In genomic region chr17:48729335-48730239, GRCh38 we compare ENCODE assay signal across 10 cellular contexts. TPM values are rescaled to one million over a fixed set of nuclear protein-coding genes. Genes with fewer than 3 reads are reported as not detected.
DNase-seq lines count a peak whose midpoint lies in the region; FAIRE-seq and TF ChIP-seq lines count a peak whose summit lies in the region.
"Had no signal": no experiment of that assay in that cellular context is flagged by ENCODE, and none has a peak within 500 bp of the region (broad histone marks: within the 10 kb centered on the region; RNA-seq: fewer than 3 reads in every experiment).

No MANE protein-coding gene starts in this region.

- no peak overlapping the region for H3K27ac Mint-ChIP-seq in osteocyte (ENCODE audit: unreplicated experiment)

- peaks cover 20% of the 10 kb centered on the region for H3K4me1 Mint-ChIP-seq in osteocyte (ENCODE audit: unreplicated experiment)

- peaks cover 0 to 59% (median 31%) of the 10 kb centered on the region in 6 donors for H3K4me1 ChIP-seq in spleen

- no peaks in the 10 kb centered on the region for H3K9me3 Mint-ChIP-seq in osteocyte (ENCODE audit: unreplicated experiment)

- peak overlapping the region; percentile 56; the same call in 1 of the 2 replicates for H3K4me3 ChIP-seq in Jurkat, Clone E6-1 (ENCODE audit: low read length)
- H3K4me3 ChIP-seq in coronary artery (peak overlapping the region; percentile 44), spleen (peak overlapping the region in 1 of 8 donors; percentile 52)

- peak overlapping the region; percentile 54 for H3K4me3 Mint-ChIP-seq in osteocyte (ENCODE audit: unreplicated experiment)

- no peaks in the 10 kb centered on the region for H3K36me3 ChIP-seq in spleen
- H3K36me3 ChIP-seq: stomach had no signal

- intact Hi-C loops in spleen (cut with DNase I; ENCODE audit: low total_unique reads) = loop anchor here (10.0 kb wide), 2 partner anchors 145 to 875 kb away; partner anchors contain the start of gene SP6

- peaks cover 95% of the 10 kb centered on the region for H3K27me3 Mint-ChIP-seq in osteocyte (ENCODE audit: unreplicated experiment)

- H3K27me3 ChIP-seq in spleen (replicated peaks in 1 of 7) = peaks cover 21 to 100% (median 99%) of the 10 kb centered on the region in 7 donors

- 9 to 12% (median 10%) methylated on average over 19 of the region's 19 CpGs for WGBS in spleen, 5 donors

- no peak for FAIRE-seq in H54 (lab: Jason Lieb, UNC)

- DNase-seq in D341Med (ENCODE audit: low spot score) (peak; percentile 26), coronary artery (ENCODE audit: low spot score) (no peak), osteocyte (ENCODE audit: extremely low spot score, unreplicated experiment) (no peak), spleen (no peak), H54 (ENCODE audit: insufficient read length, low spot score) (no peak), GDM1 (lab: John Stamatoyannopoulos, UW) (no peak)
- no peak for DNase-seq in Jurkat, Clone E6-1 (ENCODE audit: low read depth, low spot score)
- DNase-seq: posterior cingulate gyrus, stomach had no signal

- TF ChIP-seq CTCF in coronary artery (IDR thresholded peaks at IDR 0.05) (no peak), osteocyte (IDR thresholded peaks at IDR 0.05) (no peak), spleen (IDR thresholded peaks at IDR 0.05 in 8 of 11, conservative IDR thresholded peaks at IDR 0.05 in 3 of 11) (no peak)

- H3K36me3 Mint-ChIP-seq in osteocyte (ENCODE audit: unreplicated experiment) = peaks cover 3% of the 10 kb centered on the region

- TF ChIP-seq POLR2A in spleen (IDR thresholded peaks at IDR 0.05) (no peak), H54 (IDR thresholded peaks at IDR 0.05; ENCODE audit: low read depth, low read length) (no peak; the same call in 1 of the 2 replicates)

- H3K9me3 ChIP-seq in spleen = no peaks in the 10 kb centered on the region
- H3K9me3 ChIP-seq: stomach had no signal

- H3K27ac ChIP-seq in coronary artery (no peak overlapping the region), spleen (no peak overlapping the region)
- H3K27ac ChIP-seq: stomach had no signal

RNA-seq across cellular contexts. Expression of gene HOXB13, which starts 1.0 kb away (rescaled TPM):
- 1.9 TPM for polyA plus RNA-seq in Jurkat, Clone E6-1 (2012; ENCODE audit: insufficient read depth, insufficient read length)
- total RNA-seq in osteocyte (not detected in 2 replicates), spleen (not detected)
- polyA plus RNA-seq in spleen = under 1 TPM in 1 of 3 donors, not detected in 2; 0.02 TPM

RNA-seq across cellular contexts. Expression of gene PRAC2, which starts 6.6 kb away (rescaled TPM):
- not detected for polyA plus RNA-seq in Jurkat, Clone E6-1 (2012; ENCODE audit: insufficient read depth, insufficient read length)
- total RNA-seq in osteocyte = not detected in 2 replicates
- not detected for total RNA-seq in spleen
- polyA plus RNA-seq in spleen = not detected
- total RNA-seq: lower leg skin, stomach had no signal
- polyA plus RNA-seq: stomach had no signal

RNA-seq across cellular contexts. Expression of gene PRAC1, which starts 7.3 kb away (rescaled TPM):
- polyA plus RNA-seq in Jurkat, Clone E6-1 (2012; ENCODE audit: insufficient read depth, insufficient read length) = not detected
- total RNA-seq in osteocyte (not detected in 2 replicates), spleen (not detected)
- not detected for polyA plus RNA-seq in spleen
- total RNA-seq: lower leg skin, stomach had no signal
- polyA plus RNA-seq: stomach had no signal
